ENCODE assay signal across 34 cellular contexts in the genomic region with DNA sequence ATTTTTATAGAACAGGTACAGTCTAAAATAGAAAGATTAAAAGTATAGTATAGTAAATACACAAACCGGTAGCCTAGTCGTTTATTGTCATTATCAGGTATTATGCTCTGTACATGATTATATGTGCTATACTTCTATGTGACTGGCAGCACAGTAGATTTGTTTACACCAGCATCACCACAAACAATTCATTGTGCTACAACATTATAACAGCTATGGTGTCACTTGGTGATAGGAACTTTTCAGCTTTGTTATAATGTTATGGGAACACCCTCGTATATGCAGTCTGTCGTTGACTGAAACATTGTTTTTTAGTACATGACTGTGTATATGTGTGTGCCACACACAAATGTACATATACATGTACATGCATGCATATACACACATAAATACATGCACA. TPM values are rescaled to one million over a fixed set of nuclear protein-coding genes. Genes with fewer than 3 reads are reported as not detected.
"Had no signal": no experiment of that assay in that cellular context is flagged by ENCODE, and none has a peak within 500 bp of the region (broad histone marks: within the 10 kb centered on the region; RNA-seq: fewer than 3 reads in every experiment).

No MANE protein-coding gene starts in this region.

- H3K27me3 ChIP-seq: adrenal gland, ascending aorta, breast epithelium, cardiac muscle cell, esophagus squamous epithelium, heart left ventricle had no signal

- H3K27ac ChIP-seq: adrenal gland, ascending aorta, breast epithelium, cardiac muscle cell, epithelial cell of prostate, esophagus squamous epithelium, heart left ventricle had no signal

- H3K4me3 ChIP-seq: adrenal gland, ascending aorta, breast epithelium, cardiac muscle cell, esophagus squamous epithelium, heart left ventricle had no signal

- ATAC-seq: activated CD4-positive, alpha-beta T cell treated with anti-CD3 and anti-CD28 coated beads for 36 hours; activated CD8-positive, alpha-beta memory T cell treated with anti-CD3 and anti-CD28 coated beads, Interleukin-2, amount 10 ng/mL, durations not matched to agents 7 days and 5 days; activated CD8-positive, alpha-beta T cell treated with anti-CD3 and anti-CD28 coated beads, Interleukin-2, amount 10 ng/mL, durations not matched to agents 7 days and 5 days; activated naive CD8-positive, alpha-beta T cell treated with anti-CD3 and anti-CD28 coated beads, Interleukin-2, amount 50 U/mL, for 24 hours; heart left ventricle had no signal

- H3K36me3 ChIP-seq: adrenal gland, breast epithelium, cardiac muscle cell, esophagus squamous epithelium, heart left ventricle had no signal

- H3K4me1 ChIP-seq: adrenal gland, ascending aorta, breast epithelium, esophagus squamous epithelium, heart left ventricle had no signal

- H3K9me3 ChIP-seq: adrenal gland, ascending aorta, breast epithelium, esophagus squamous epithelium, heart left ventricle had no signal

- FAIRE-seq: colon, endometrium, endothelial cell of umbilical vein had no signal

- DNase-seq: activated CD4-positive, alpha-beta memory T cell treated with anti-CD3 and anti-CD28 coated beads for 36 hours; activated CD4-positive, alpha-beta T cell treated with anti-CD3 and anti-CD28 coated beads for 36 hours; activated CD4-positive, alpha-beta T cell treated with anti-CD3 and anti-CD28 coated beads, Interleukin-2, amount 10 ng/mL, durations not matched to agents 24 days and 14 days; activated CD4-positive, CD25-positive, alpha-beta regulatory T cell; activated CD4-positive, CD25-positive, alpha-beta regulatory T cell treated with anti-CD3 and anti-CD28 coated beads, Interleukin-2, amount 50 U/mL, for 72 hours; activated CD8-positive, alpha-beta memory T cell treated with anti-CD3 and anti-CD28 coated beads, Interleukin-2, amount 10 ng/mL, durations not matched to agents 7 days and 5 days; activated CD8-positive, alpha-beta memory T cell treated with anti-CD3 and anti-CD28 coated beads, Interleukin-2, amount 50 U/mL, for 4 hours; activated CD8-positive, alpha-beta T cell treated with anti-CD3 and anti-CD28 coated beads, Interleukin-2, amount 10 ng/mL, durations not matched to agents 7 days and 5 days; activated effector memory CD4-positive, alpha-beta T cell treated with anti-CD3 and anti-CD28 coated beads, Interleukin-2, amount 50 U/mL, for 16 hours; activated naive CD4-positive, alpha-beta T cell treated with anti-CD3 and anti-CD28 coated beads for 36 hours; activated naive CD8-positive, alpha-beta T cell treated with anti-CD3 and anti-CD28 coated beads for 36 hours; activated naive CD8-positive, alpha-beta T cell treated with anti-CD3 and anti-CD28 coated beads, Interleukin-2, amount 50 U/mL, for 24 hours; activated T-cell treated with anti-CD3 and anti-CD28 coated beads, Interleukin-2, amount 50 U/mL, for 1 hour; activated T-cell treated with anti-CD3 and anti-CD28 coated beads, Interleukin-2, amount 50 U/mL, for 48 hours; adrenal gland; amygdala; cortex of kidney; dermis blood vessel endothelial cell; effector CD8-positive, alpha-beta T cell; esophagus squamous epithelium; foreskin melanocyte; glutamatergic neuron; heart left ventricle; T-helper 2 cell had no signal

RNA-seq across cellular contexts. Expression of gene ZNF365, which starts 19.1 kb away (rescaled TPM):
- total RNA-seq: activated CD4-positive, alpha-beta T cell treated with anti-CD3 and anti-CD28 coated beads, Interleukin-2, amount 10 ng/mL, durations not matched to agents 24 days and 14 days; activated CD8-positive, alpha-beta memory T cell treated with anti-CD3 and anti-CD28 coated beads, Interleukin-2, amount 10 ng/mL, durations not matched to agents 7 days and 5 days; activated CD8-positive, alpha-beta T cell treated with anti-CD3 and anti-CD28 coated beads, Interleukin-2, amount 10 ng/mL, durations not matched to agents 7 days and 5 days; activated naive CD8-positive, alpha-beta T cell treated with anti-CD3 and anti-CD28 coated beads for 36 hours; activated T-helper 1 cell treated with anti-CD3 and anti-CD28 coated beads, Interleukin-12 subunit alpha, Interleukin-12 subunit beta, Interleukin-2, Interleukin-4 antibody, amounts not matched to agents 30 ng/mL and 10 ng/mL and 1 ng/mL, durations not matched to agents 14 hours and 24 hours and 36 hours; activated T-helper 2 cell treated with anti-CD3 and anti-CD28 coated beads, Interferon-gamma antibody, Interleukin-2, Interleukin-4, amounts not matched to agents 10 μg/mL and 5 μg/mL and 100 μg/mL, durations not matched to agents 14 hours and 24 hours and 36 hours; ascending aorta; cardiac muscle cell; T-helper 1 cell treated with Interleukin-12 subunit alpha and Interleukin-12 subunit beta and Interleukin-4 antibody, amounts not matched to agents 30 ng/mL and 1 ng/mL, for 36 hours had no signal
- polyA plus RNA-seq: cardiac muscle cell had no signal
